Comparison of ENCODE assay signal across 1 cellular context in the genomic region with DNA sequence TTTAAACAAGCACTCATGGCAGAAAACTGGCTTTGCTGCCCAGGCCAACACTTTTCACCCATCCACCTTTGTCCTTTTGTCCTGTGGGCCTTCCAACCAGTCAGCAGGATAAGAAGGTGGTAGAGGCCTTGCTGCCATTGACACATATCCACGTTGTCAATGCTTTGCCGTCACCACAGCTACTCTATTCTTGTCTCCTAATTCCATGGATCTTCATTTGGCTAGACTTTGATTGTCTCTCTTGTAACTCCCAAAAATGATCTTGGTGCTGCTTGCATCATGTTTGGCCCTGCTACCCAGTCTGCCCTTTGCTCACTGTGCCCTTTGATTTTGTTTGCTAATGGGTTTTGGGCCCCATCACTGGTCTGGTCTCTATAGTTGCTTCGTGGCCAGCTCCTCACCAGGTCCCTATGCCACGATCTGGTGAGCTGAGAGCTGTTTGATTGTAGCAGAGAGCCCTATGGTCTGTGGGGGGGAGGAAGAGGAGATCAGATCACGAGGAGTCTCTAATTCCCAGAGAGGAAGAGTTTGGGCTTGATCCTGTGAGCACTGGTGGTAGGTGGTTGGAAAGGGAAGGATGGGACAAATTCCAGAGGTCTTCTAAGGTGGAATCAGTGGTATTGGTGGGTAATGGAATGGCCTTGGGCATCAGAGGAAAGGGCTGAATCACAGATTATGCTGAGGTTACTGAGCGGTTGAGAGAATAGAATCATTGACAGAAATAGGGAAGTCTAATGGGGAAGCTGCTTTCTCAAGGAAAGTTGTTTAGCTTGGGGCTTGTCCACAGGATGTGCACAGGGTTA.
TF ChIP-seq lines count a peak whose summit lies in the region.

No MANE protein-coding gene starts in this region.

TF ChIP-seq in HepG2, 621 proteins besides CTCF, POLR2A, EP300 and RAD21 (continued from another document and continues in another):
- TF ChIP-seq, protein P1, sequence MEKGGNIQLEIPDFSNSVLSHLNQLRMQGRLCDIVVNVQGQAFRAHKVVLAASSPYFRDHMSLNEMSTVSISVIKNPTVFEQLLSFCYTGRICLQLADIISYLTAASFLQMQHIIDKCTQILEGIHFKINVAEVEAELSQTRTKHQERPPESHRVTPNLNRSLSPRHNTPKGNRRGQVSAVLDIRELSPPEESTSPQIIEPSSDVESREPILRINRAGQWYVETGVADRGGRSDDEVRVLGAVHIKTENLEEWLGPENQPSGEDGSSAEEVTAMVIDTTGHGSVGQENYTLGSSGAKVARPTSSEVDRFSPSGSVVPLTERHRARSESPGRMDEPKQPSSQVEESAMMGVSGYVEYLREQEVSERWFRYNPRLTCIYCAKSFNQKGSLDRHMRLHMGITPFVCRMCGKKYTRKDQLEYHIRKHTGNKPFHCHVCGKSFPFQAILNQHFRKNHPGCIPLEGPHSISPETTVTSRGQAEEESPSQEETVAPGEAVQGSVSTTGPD (CRISPR knock-in tag; IDR thresholded peaks at IDR 0.05) = peak; percentile 74; the same call in 1 of the 2 replicates
- TF ChIP-seq PHF20 (CRISPR knock-in tag; IDR thresholded peaks at IDR 0.05) = no peak
- TF ChIP-seq ZNF44 (CRISPR knock-in tag; IDR thresholded peaks at IDR 0.05) = no peak
- TF ChIP-seq KDM6A (CRISPR knock-in tag; IDR thresholded peaks at IDR 0.05; ENCODE audit: low read depth) = peak; percentile 64; the same call in 1 of the 2 replicates
- TF ChIP-seq REXO4 (CRISPR knock-in tag; IDR thresholded peaks at IDR 0.05; ENCODE audit: borderline replicate concordance) = no peak
- TF ChIP-seq, protein P2, sequence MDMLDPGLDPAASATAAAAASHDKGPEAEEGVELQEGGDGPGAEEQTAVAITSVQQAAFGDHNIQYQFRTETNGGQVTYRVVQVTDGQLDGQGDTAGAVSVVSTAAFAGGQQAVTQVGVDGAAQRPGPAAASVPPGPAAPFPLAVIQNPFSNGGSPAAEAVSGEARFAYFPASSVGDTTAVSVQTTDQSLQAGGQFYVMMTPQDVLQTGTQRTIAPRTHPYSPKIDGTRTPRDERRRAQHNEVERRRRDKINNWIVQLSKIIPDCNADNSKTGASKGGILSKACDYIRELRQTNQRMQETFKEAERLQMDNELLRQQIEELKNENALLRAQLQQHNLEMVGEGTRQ (IDR thresholded peaks at IDR 0.05; ENCODE audit: low read depth, low read length) = no peak
- TF ChIP-seq, protein P2 (CRISPR knock-in tag; IDR thresholded peaks at IDR 0.05; ENCODE audit: borderline replicate concordance) = no peak
- no peak for TF ChIP-seq ZNF101 (CRISPR knock-in tag; IDR thresholded peaks at IDR 0.05; ENCODE audit: borderline replicate concordance, low read depth)
- TF ChIP-seq CBFB (CRISPR knock-in tag; IDR thresholded peaks at IDR 0.05) = no peak
- no peak for TF ChIP-seq AGO2 (optimal IDR thresholded peaks at IDR 0.05; ENCODE audit: low read depth, low read length)
- TF ChIP-seq, protein P3, sequence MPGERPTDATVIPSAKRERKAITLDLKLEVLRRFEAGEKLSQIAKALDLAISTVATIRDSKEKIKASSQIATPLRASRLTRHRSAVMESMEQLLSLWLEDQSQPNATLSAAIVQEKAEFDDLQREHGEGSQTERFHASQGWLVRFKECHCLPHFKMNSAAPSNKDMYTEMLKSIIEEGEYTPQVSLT (CRISPR knock-in tag; IDR thresholded peaks at IDR 0.05; ENCODE audit: borderline replicate concordance, low read depth) = no peak
- TF ChIP-seq NFKB2 (CRISPR knock-in tag; IDR thresholded peaks at IDR 0.05; ENCODE audit: borderline replicate concordance) = no peak
- TF ChIP-seq FOXK1 (CRISPR knock-in tag; IDR thresholded peaks at IDR 0.05; ENCODE audit: borderline replicate concordance, low read depth) = no peak
- peak; percentile 59; the same call in 1 of the 2 replicates for TF ChIP-seq NCOA2 (CRISPR knock-in tag; IDR thresholded peaks at IDR 0.05)
- TF ChIP-seq, protein P4, sequence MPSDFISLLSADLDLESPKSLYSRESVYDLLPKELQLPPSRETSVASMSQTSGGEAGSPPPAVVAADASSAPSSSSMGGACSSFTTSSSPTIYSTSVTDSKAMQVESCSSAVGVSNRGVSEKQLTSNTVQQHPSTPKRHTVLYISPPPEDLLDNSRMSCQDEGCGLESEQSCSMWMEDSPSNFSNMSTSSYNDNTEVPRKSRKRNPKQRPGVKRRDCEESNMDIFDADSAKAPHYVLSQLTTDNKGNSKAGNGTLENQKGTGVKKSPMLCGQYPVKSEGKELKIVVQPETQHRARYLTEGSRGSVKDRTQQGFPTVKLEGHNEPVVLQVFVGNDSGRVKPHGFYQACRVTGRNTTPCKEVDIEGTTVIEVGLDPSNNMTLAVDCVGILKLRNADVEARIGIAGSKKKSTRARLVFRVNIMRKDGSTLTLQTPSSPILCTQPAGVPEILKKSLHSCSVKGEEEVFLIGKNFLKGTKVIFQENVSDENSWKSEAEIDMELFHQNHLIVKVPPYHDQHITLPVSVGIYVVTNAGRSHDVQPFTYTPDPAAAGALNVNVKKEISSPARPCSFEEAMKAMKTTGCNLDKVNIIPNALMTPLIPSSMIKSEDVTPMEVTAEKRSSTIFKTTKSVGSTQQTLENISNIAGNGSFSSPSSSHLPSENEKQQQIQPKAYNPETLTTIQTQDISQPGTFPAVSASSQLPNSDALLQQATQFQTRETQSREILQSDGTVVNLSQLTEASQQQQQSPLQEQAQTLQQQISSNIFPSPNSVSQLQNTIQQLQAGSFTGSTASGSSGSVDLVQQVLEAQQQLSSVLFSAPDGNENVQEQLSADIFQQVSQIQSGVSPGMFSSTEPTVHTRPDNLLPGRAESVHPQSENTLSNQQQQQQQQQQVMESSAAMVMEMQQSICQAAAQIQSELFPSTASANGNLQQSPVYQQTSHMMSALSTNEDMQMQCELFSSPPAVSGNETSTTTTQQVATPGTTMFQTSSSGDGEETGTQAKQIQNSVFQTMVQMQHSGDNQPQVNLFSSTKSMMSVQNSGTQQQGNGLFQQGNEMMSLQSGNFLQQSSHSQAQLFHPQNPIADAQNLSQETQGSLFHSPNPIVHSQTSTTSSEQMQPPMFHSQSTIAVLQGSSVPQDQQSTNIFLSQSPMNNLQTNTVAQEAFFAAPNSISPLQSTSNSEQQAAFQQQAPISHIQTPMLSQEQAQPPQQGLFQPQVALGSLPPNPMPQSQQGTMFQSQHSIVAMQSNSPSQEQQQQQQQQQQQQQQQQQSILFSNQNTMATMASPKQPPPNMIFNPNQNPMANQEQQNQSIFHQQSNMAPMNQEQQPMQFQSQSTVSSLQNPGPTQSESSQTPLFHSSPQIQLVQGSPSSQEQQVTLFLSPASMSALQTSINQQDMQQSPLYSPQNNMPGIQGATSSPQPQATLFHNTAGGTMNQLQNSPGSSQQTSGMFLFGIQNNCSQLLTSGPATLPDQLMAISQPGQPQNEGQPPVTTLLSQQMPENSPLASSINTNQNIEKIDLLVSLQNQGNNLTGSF (CRISPR knock-in tag; IDR thresholded peaks at IDR 0.05) = no peak
- TF ChIP-seq ELF4 (CRISPR knock-in tag; IDR thresholded peaks at IDR 0.05; ENCODE audit: borderline replicate concordance) = no peak
- TF ChIP-seq MTA3 (CRISPR knock-in tag; IDR thresholded peaks at IDR 0.05) = no peak
- no peak for TF ChIP-seq SYNCRIP (IDR thresholded peaks at IDR 0.05; ENCODE audit: insufficient read depth, low read depth, low read length)
- TF ChIP-seq ZNF160 (CRISPR knock-in tag; IDR thresholded peaks at IDR 0.05) = no peak
- no peak for TF ChIP-seq NCOA5 (CRISPR knock-in tag; IDR thresholded peaks at IDR 0.05)
- TF ChIP-seq ZNF17 (CRISPR knock-in tag; IDR thresholded peaks at IDR 0.05) = no peak
- TF ChIP-seq, protein P5, sequence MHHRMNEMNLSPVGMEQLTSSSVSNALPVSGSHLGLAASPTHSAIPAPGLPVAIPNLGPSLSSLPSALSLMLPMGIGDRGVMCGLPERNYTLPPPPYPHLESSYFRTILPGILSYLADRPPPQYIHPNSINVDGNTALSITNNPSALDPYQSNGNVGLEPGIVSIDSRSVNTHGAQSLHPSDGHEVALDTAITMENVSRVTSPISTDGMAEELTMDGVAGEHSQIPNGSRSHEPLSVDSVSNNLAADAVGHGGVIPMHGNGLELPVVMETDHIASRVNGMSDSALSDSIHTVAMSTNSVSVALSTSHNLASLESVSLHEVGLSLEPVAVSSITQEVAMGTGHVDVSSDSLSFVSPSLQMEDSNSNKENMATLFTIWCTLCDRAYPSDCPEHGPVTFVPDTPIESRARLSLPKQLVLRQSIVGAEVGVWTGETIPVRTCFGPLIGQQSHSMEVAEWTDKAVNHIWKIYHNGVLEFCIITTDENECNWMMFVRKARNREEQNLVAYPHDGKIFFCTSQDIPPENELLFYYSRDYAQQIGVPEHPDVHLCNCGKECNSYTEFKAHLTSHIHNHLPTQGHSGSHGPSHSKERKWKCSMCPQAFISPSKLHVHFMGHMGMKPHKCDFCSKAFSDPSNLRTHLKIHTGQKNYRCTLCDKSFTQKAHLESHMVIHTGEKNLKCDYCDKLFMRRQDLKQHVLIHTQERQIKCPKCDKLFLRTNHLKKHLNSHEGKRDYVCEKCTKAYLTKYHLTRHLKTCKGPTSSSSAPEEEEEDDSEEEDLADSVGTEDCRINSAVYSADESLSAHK (CRISPR knock-in tag; IDR thresholded peaks at IDR 0.05; ENCODE audit: borderline replicate concordance) = no peak
- peak; percentile 63; the same call in 1 of the 2 replicates for TF ChIP-seq ZNF644 (CRISPR knock-in tag; IDR thresholded peaks at IDR 0.05; ENCODE audit: low read depth)
- no peak for TF ChIP-seq ZNF383 (CRISPR knock-in tag; IDR thresholded peaks at IDR 0.05; ENCODE audit: borderline replicate concordance)
- TF ChIP-seq ZNF251 (CRISPR knock-in tag; IDR thresholded peaks at IDR 0.05) = no peak
- no peak for TF ChIP-seq ZNF343 (CRISPR knock-in tag; IDR thresholded peaks at IDR 0.05)
- no peak for TF ChIP-seq ZNF652 (CRISPR knock-in tag; IDR thresholded peaks at IDR 0.05; ENCODE audit: borderline replicate concordance, low read depth)
- TF ChIP-seq ZNF510 (CRISPR knock-in tag; IDR thresholded peaks at IDR 0.05; ENCODE audit: low read depth) = no peak
- TF ChIP-seq RARA (CRISPR knock-in tag; IDR thresholded peaks at IDR 0.05) = peak; percentile 46
- TF ChIP-seq, protein P6, sequence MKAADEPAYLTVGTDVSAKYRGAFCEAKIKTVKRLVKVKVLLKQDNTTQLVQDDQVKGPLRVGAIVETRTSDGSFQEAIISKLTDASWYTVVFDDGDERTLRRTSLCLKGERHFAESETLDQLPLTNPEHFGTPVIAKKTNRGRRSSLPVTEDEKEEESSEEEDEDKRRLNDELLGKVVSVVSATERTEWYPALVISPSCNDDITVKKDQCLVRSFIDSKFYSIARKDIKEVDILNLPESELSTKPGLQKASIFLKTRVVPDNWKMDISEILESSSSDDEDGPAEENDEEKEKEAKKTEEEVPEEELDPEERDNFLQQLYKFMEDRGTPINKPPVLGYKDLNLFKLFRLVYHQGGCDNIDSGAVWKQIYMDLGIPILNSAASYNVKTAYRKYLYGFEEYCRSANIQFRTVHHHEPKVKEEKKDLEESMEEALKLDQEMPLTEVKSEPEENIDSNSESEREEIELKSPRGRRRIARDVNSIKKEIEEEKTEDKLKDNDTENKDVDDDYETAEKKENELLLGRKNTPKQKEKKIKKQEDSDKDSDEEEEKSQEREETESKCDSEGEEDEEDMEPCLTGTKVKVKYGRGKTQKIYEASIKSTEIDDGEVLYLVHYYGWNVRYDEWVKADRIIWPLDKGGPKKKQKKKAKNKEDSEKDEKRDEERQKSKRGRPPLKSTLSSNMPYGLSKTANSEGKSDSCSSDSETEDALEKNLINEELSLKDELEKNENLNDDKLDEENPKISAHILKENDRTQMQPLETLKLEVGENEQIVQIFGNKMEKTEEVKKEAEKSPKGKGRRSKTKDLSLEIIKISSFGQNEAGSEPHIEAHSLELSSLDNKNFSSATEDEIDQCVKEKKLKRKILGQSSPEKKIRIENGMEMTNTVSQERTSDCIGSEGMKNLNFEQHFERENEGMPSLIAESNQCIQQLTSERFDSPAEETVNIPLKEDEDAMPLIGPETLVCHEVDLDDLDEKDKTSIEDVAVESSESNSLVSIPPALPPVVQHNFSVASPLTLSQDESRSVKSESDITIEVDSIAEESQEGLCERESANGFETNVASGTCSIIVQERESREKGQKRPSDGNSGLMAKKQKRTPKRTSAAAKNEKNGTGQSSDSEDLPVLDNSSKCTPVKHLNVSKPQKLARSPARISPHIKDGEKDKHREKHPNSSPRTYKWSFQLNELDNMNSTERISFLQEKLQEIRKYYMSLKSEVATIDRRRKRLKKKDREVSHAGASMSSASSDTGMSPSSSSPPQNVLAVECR (CRISPR knock-in tag; IDR thresholded peaks at IDR 0.05; ENCODE audit: borderline replicate concordance) = no peak; the same call in 1 of the 2 replicates
- TF ChIP-seq RFX3 (CRISPR knock-in tag; IDR thresholded peaks at IDR 0.05) = no peak
- no peak for TF ChIP-seq PAX8 (CRISPR knock-in tag; IDR thresholded peaks at IDR 0.05; ENCODE audit: borderline replicate concordance)
- TF ChIP-seq, protein P7, sequence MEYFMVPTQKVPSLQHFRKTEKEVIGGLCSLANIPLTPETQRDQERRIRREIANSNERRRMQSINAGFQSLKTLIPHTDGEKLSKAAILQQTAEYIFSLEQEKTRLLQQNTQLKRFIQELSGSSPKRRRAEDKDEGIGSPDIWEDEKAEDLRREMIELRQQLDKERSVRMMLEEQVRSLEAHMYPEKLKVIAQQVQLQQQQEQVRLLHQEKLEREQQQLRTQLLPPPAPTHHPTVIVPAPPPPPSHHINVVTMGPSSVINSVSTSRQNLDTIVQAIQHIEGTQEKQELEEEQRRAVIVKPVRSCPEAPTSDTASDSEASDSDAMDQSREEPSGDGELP (IDR thresholded peaks at IDR 0.05; ENCODE audit: borderline replicate concordance, low read depth) = no peak
- TF ChIP-seq ZNF224 (CRISPR knock-in tag; IDR thresholded peaks at IDR 0.05) = no peak
- TF ChIP-seq ZNF550 (CRISPR knock-in tag; IDR thresholded peaks at IDR 0.05; ENCODE audit: borderline replicate concordance) = no peak
- no peak for TF ChIP-seq GTF3A (CRISPR knock-in tag; conservative IDR thresholded peaks at IDR 0.05)
- TF ChIP-seq ZNF33B (CRISPR knock-in tag; IDR thresholded peaks at IDR 0.05) = 0 out of 2 replicates have a peak, but pooled peaks have one; percentile 67
